In the genomic region with DNA sequence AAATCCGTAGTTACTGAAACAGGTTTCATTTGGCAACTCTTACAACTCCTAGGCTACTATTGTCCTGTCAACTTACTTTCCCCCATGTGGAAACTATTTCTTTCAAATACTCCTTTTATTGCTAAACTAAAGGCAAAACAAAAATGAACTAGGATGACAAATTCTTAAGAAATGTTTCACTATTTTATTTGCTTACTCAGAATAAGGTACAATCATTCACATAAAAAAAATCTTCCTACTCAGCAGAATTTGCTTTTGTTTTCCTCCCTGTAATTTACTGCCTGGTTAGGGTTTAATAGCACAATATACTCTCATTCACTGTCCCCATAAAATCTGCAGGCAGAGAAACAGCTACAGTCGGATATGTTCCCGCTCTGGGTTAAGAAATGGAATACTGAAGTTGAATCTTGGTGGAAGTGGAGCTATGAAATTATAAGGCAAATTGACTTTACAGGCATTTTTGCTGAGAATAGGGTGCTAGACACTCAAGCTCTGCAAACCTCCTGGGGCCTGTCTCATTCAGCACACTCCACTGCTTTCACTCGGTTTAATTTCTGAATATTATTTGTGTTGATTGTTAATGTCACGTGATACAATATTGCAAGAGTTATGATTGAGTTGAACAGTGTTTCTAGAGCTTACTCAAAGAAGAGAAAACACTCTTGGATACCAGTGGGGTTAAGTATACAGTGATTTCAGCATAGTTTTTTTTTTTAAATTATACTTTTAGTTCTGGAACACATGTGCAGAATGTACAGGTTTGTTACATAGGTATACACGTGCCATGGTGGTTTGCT, we compare ENCODE assay signal across 18 cellular contexts.
"Had no signal": no experiment of that assay in that cellular context is flagged by ENCODE, and none has a peak within 500 bp of the region (broad histone marks: within the 10 kb centered on the region; RNA-seq: fewer than 3 reads in every experiment).

No MANE protein-coding gene starts in this region.

- H3K27ac Mint-ChIP-seq: activated B cell treated with CpG ODN at 0.5 μM for 24 hours; activated CD4-positive, alpha-beta T cell treated with anti-CD3 and anti-CD28 coated beads, Interleukin-2, amount 10 ng/mL, durations not matched to agents 7 days and 5 days; activated naive CD4-positive, alpha-beta T cell treated with anti-CD3 and anti-CD28 coated beads, Interleukin-2, amount 50 U/mL, for 72 hours; activated T-helper 2 cell treated with anti-CD3 and anti-CD28 coated beads, Interferon-gamma antibody, Interleukin-2, Interleukin-4, amounts not matched to agents 10 μg/mL and 5 μg/mL and 100 μg/mL, durations not matched to agents 14 hours and 24 hours and 36 hours; T-helper 1 cell treated with Interleukin-12 subunit alpha and Interleukin-12 subunit beta and Interleukin-4 antibody, amounts not matched to agents 30 μg/mL and 1 μg/mL, for 36 hours had no signal

- H3K27me3 ChIP-seq: brain microvascular endothelial cell, esophagus squamous epithelium, heart left ventricle, stomach, uterus had no signal

- H3K9me3 ChIP-seq: esophagus squamous epithelium had no signal

- H3K27ac ChIP-seq: brain microvascular endothelial cell, esophagus squamous epithelium, heart left ventricle, skin epidermis, stomach had no signal

- H3K27me3 Mint-ChIP-seq: activated B cell treated with CpG ODN at 0.5 μM for 24 hours had no signal

- FAIRE-seq: frontal cortex had no signal

- DNase-seq: activated B cell treated with CpG ODN at 0.5 μM for 24 hours; activated CD4-positive, alpha-beta T cell treated with anti-CD3 and anti-CD28 coated beads, Interleukin-2, amount 10 ng/mL, durations not matched to agents 7 days and 5 days; activated CD8-positive, alpha-beta memory T cell treated with anti-CD3 and anti-CD28 coated beads for 24 hours; amygdala; brain microvascular endothelial cell; esophagus squamous epithelium; heart left ventricle; islet precursor cell; left ventricle myocardium superior; mesenchymal stem cell; stimulated activated CD4-positive, alpha-beta T cell treated with anti-CD3 and anti-CD28 coated beads, Interleukin-4, amount 100 ng/mL, for 4 hours; stomach; uterus had no signal

- ATAC-seq: activated naive CD4-positive, alpha-beta T cell treated with anti-CD3 and anti-CD28 coated beads, Interleukin-2, amount 50 U/mL, for 72 hours; heart left ventricle; left ventricle myocardium superior had no signal

- H3K4me1 Mint-ChIP-seq: activated B cell treated with CpG ODN at 0.5 μM for 24 hours had no signal

- H3K4me3 Mint-ChIP-seq: activated B cell treated with CpG ODN at 0.5 μM for 24 hours; activated CD4-positive, alpha-beta T cell treated with anti-CD3 and anti-CD28 coated beads, Interleukin-2, amount 10 ng/mL, durations not matched to agents 7 days and 5 days; T-helper 1 cell treated with Interleukin-12 subunit alpha and Interleukin-12 subunit beta and Interleukin-4 antibody, amounts not matched to agents 30 μg/mL and 1 μg/mL, for 36 hours had no signal

- H3K4me1 ChIP-seq: heart left ventricle, stomach, uterus had no signal

- H3K4me3 ChIP-seq: esophagus squamous epithelium, heart left ventricle, skin epidermis, stomach, uterus had no signal

- H3K36me3 ChIP-seq: brain microvascular endothelial cell, esophagus squamous epithelium, heart left ventricle, stomach, uterus had no signal
